In the genomic region with DNA sequence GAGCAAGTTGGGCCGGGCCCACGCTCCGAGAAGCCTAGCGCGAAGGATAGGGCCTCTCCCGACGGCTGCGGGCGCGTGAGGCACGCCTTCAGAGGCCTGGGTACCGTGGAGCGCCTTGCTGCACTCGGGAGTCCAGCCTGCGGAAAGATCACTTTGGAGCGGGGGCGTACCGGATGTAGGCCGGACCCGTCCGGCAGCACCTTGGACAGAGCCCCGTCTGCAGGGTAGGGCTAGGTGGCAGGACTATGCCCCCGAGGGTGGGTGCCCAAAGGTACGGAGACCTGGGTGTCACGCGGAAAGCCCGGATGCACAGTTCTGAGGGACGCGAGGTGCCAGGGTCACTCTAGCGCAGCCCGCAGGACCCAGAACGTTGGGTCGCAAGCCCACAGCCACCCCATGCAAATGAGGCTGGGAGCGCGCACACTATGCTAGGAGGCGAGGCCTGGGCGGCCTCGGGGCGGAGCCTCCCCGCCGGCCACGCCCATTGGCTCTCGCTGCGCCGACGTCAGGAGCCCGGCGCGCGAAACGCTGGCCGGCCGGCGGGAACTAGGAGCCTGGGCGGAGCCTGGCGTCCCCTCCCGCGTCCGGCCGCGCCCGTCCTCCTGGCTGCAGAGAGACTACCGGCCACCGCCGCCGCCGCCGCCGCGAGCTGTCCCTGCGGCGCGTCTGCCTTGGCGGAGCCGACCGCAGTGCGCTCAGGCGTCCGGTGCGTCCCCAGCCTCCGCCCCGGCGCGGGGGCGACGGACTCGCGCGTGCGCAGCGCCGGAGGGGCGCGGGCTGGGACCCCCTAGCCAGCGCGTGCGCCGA, we compare ENCODE assay signal across 1 cellular context.
TF ChIP-seq lines count a peak whose summit lies in the region.

Gene PAQR4, plus strand, starts transcription at position 611 of the 807 bp plus-strand sequence. CDS start 327 bp downstream, outside the sequence.

TF ChIP-seq in K562, 482 proteins besides CTCF, POLR2A, EP300 and RAD21 (continued from another document and continues in another):
- no peak; the same call in 1 of the 2 replicates for TF ChIP-seq CHAMP1 (IDR thresholded peaks at IDR 0.05)
- peak; percentile 67 for TF ChIP-seq TAF1 (IDR thresholded peaks at IDR 0.05; ENCODE audit: control insufficient read depth, extremely low read depth, insufficient read depth, low read length, severe bottlenecking)
- TF ChIP-seq MAX (CRISPR knock-in tag; IDR thresholded peaks at IDR 0.05) = peak; percentile 77
- TF ChIP-seq FOS (IDR thresholded peaks at IDR 0.05; ENCODE audit: extremely low read depth, insufficient read length) = peak; percentile 6
- no peak for TF ChIP-seq ZNF75A (CRISPR knock-in tag; IDR thresholded peaks at IDR 0.05)
- TF ChIP-seq, protein P1, sequence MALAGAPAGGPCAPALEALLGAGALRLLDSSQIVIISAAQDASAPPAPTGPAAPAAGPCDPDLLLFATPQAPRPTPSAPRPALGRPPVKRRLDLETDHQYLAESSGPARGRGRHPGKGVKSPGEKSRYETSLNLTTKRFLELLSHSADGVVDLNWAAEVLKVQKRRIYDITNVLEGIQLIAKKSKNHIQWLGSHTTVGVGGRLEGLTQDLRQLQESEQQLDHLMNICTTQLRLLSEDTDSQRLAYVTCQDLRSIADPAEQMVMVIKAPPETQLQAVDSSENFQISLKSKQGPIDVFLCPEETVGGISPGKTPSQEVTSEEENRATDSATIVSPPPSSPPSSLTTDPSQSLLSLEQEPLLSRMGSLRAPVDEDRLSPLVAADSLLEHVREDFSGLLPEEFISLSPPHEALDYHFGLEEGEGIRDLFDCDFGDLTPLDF (CRISPR knock-in tag; IDR thresholded peaks at IDR 0.05) = peak; percentile 98
- TF ChIP-seq, protein P2, sequence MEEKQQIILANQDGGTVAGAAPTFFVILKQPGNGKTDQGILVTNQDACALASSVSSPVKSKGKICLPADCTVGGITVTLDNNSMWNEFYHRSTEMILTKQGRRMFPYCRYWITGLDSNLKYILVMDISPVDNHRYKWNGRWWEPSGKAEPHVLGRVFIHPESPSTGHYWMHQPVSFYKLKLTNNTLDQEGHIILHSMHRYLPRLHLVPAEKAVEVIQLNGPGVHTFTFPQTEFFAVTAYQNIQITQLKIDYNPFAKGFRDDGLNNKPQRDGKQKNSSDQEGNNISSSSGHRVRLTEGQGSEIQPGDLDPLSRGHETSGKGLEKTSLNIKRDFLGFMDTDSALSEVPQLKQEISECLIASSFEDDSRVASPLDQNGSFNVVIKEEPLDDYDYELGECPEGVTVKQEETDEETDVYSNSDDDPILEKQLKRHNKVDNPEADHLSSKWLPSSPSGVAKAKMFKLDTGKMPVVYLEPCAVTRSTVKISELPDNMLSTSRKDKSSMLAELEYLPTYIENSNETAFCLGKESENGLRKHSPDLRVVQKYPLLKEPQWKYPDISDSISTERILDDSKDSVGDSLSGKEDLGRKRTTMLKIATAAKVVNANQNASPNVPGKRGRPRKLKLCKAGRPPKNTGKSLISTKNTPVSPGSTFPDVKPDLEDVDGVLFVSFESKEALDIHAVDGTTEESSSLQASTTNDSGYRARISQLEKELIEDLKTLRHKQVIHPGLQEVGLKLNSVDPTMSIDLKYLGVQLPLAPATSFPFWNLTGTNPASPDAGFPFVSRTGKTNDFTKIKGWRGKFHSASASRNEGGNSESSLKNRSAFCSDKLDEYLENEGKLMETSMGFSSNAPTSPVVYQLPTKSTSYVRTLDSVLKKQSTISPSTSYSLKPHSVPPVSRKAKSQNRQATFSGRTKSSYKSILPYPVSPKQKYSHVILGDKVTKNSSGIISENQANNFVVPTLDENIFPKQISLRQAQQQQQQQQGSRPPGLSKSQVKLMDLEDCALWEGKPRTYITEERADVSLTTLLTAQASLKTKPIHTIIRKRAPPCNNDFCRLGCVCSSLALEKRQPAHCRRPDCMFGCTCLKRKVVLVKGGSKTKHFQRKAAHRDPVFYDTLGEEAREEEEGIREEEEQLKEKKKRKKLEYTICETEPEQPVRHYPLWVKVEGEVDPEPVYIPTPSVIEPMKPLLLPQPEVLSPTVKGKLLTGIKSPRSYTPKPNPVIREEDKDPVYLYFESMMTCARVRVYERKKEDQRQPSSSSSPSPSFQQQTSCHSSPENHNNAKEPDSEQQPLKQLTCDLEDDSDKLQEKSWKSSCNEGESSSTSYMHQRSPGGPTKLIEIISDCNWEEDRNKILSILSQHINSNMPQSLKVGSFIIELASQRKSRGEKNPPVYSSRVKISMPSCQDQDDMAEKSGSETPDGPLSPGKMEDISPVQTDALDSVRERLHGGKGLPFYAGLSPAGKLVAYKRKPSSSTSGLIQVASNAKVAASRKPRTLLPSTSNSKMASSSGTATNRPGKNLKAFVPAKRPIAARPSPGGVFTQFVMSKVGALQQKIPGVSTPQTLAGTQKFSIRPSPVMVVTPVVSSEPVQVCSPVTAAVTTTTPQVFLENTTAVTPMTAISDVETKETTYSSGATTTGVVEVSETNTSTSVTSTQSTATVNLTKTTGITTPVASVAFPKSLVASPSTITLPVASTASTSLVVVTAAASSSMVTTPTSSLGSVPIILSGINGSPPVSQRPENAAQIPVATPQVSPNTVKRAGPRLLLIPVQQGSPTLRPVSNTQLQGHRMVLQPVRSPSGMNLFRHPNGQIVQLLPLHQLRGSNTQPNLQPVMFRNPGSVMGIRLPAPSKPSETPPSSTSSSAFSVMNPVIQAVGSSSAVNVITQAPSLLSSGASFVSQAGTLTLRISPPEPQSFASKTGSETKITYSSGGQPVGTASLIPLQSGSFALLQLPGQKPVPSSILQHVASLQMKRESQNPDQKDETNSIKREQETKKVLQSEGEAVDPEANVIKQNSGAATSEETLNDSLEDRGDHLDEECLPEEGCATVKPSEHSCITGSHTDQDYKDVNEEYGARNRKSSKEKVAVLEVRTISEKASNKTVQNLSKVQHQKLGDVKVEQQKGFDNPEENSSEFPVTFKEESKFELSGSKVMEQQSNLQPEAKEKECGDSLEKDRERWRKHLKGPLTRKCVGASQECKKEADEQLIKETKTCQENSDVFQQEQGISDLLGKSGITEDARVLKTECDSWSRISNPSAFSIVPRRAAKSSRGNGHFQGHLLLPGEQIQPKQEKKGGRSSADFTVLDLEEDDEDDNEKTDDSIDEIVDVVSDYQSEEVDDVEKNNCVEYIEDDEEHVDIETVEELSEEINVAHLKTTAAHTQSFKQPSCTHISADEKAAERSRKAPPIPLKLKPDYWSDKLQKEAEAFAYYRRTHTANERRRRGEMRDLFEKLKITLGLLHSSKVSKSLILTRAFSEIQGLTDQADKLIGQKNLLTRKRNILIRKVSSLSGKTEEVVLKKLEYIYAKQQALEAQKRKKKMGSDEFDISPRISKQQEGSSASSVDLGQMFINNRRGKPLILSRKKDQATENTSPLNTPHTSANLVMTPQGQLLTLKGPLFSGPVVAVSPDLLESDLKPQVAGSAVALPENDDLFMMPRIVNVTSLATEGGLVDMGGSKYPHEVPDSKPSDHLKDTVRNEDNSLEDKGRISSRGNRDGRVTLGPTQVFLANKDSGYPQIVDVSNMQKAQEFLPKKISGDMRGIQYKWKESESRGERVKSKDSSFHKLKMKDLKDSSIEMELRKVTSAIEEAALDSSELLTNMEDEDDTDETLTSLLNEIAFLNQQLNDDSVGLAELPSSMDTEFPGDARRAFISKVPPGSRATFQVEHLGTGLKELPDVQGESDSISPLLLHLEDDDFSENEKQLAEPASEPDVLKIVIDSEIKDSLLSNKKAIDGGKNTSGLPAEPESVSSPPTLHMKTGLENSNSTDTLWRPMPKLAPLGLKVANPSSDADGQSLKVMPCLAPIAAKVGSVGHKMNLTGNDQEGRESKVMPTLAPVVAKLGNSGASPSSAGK (IDR thresholded peaks at IDR 0.05) = no peak
- TF ChIP-seq ZNF354B (CRISPR knock-in tag; IDR thresholded peaks at IDR 0.05) = no peak
- no peak for TF ChIP-seq DACH1 (IDR thresholded peaks at IDR 0.05; ENCODE audit: partially characterized antibody)
- TF ChIP-seq ZNF280A (IDR thresholded peaks at IDR 0.05; ENCODE audit: low read depth, partially characterized antibody) = no peak
- peak; percentile 98 for TF ChIP-seq ETV1 (tag; conservative IDR thresholded peaks at IDR 0.05; ENCODE audit: low read depth)
- TF ChIP-seq LARP7 (IDR thresholded peaks at IDR 0.05) = no peak
- TF ChIP-seq BMI1 (IDR thresholded peaks at IDR 0.05; ENCODE audit: low read length) = no peak
- TF ChIP-seq POLR2G (IDR thresholded peaks at IDR 0.05; ENCODE audit: low read depth, low read length) = peak; percentile 28
- TF ChIP-seq, protein P3, sequence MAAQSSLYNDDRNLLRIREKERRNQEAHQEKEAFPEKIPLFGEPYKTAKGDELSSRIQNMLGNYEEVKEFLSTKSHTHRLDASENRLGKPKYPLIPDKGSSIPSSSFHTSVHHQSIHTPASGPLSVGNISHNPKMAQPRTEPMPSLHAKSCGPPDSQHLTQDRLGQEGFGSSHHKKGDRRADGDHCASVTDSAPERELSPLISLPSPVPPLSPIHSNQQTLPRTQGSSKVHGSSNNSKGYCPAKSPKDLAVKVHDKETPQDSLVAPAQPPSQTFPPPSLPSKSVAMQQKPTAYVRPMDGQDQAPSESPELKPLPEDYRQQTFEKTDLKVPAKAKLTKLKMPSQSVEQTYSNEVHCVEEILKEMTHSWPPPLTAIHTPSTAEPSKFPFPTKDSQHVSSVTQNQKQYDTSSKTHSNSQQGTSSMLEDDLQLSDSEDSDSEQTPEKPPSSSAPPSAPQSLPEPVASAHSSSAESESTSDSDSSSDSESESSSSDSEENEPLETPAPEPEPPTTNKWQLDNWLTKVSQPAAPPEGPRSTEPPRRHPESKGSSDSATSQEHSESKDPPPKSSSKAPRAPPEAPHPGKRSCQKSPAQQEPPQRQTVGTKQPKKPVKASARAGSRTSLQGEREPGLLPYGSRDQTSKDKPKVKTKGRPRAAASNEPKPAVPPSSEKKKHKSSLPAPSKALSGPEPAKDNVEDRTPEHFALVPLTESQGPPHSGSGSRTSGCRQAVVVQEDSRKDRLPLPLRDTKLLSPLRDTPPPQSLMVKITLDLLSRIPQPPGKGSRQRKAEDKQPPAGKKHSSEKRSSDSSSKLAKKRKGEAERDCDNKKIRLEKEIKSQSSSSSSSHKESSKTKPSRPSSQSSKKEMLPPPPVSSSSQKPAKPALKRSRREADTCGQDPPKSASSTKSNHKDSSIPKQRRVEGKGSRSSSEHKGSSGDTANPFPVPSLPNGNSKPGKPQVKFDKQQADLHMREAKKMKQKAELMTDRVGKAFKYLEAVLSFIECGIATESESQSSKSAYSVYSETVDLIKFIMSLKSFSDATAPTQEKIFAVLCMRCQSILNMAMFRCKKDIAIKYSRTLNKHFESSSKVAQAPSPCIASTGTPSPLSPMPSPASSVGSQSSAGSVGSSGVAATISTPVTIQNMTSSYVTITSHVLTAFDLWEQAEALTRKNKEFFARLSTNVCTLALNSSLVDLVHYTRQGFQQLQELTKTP (IDR thresholded peaks at IDR 0.05; ENCODE audit: low read depth in 1 of 2, partially characterized antibody in 2 of 2) = peak in 1 of 2 experiments; percentile 99
- TF ChIP-seq, protein P4, sequence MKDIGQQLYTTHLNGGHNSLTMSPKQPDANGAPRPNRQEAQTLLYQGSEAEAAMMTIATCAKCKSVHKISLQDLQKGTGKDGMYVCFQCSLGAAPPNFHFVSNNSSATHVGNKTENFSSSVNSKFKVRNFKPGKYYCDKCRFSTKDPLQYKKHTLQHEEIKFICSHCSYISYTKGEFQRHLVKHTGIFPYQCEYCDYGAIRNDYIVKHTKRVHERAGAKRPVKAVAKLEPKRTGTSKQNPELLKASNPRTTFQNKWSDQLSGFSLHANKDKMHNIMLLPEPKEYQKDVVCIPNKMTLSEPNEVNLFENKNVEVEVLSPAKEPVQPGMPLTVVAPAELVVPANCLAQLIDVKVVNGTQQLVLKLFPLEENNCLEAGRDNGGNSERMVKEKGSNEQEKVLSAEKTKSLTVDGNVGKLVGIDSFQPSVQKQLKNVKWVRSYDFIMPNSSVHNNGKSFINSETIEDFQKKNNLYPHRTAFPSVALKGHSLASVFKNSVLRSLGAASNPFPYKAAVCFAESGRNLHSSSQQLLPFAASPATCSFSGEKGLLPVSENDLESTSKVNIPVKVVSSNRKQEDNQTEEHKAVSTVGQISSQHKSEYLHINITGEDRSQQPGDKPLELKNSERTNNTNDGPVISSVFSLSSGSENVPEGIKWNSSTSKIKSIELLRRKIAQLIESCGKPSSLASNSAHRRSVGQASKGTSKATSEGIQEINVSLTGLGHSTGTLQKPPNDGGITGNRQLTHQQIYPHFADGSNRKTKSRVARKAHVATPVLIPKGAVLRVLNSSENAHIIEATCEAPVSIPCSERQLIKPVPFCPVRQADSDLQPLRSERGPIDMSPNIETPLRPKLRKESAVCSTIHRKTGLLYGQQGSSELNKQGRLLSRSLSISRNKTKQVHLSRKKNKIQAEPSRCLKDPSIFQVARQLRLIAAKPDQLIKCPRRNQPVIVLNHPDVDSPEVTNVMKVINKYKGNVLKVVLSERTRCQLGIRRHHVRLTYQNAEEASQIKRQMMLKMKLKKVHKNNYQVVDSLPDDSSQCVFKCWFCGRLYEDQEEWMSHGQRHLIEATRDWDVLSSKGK (CRISPR knock-in tag; IDR thresholded peaks at IDR 0.05) = no peak
- TF ChIP-seq HDAC6 (IDR thresholded peaks at IDR 0.05; ENCODE audit: low read depth, low read length) = no peak
- TF ChIP-seq, protein P5, sequence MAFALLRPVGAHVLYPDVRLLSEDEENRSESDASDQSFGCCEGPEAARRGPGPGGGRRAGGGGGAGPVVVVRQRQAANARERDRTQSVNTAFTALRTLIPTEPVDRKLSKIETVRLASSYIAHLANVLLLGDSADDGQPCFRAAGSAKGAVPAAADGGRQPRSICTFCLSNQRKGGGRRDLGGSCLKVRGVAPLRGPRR (CRISPR knock-in tag; IDR thresholded peaks at IDR 0.05) = no peak
- TF ChIP-seq NUFIP1 (IDR thresholded peaks at IDR 0.05; ENCODE audit: partially characterized antibody) = no peak
